Comparison of ENCODE assay signal across 15 cellular contexts in genomic region chr19:29860492-29860891, GRCh38. TPM values are rescaled to one million over a fixed set of nuclear protein-coding genes. Genes with fewer than 3 reads are reported as not detected.
DNase-seq lines count a peak whose midpoint lies in the region; ATAC-seq and TF ChIP-seq lines count a peak whose summit lies in the region.
"Had no signal": no experiment of that assay in that cellular context is flagged by ENCODE, and none has a peak within 500 bp of the region (broad histone marks: within the 10 kb centered on the region; RNA-seq: fewer than 3 reads in every experiment).

No MANE protein-coding gene starts in this region.

- H3K4me3 Mint-ChIP-seq in WTC11, result no peak overlapping the region
- H3K4me3 Mint-ChIP-seq: nephron had no signal

- no peaks in the 10 kb centered on the region for H3K27me3 Mint-ChIP-seq in WTC11 (ENCODE audit: low read depth)

- POLR2A ChIA-PET in WTC11 (lab: Charles Lee), result no interaction called here
- POLR2A ChIA-PET in PC-3 (lab: Charles Lee; ENCODE audit: unreplicated experiment), result no interaction called here

- H3K4me2 ChIP-seq in Karpas-422 (ENCODE audit: low read depth, low read length, poor library complexity, severe bottlenecking) (no peak overlapping the region), PC-3 (ENCODE audit: low read length) (no peak overlapping the region)

- CTCF ChIA-PET in WTC11 (lab: Charles Lee), result interaction anchor here (0.6 to 1.4 kb wide), 9 partner anchors 12 to 147 kb away, joined by 3 to 27 read pairs (median 3); partner anchors contain the start of gene URI1
- CTCF ChIA-PET in PC-3 (lab: Charles Lee), result no interaction called here

- ATAC-seq in Right ventricle myocardium inferior, result no peak
- no peak for ATAC-seq in left cardiac atrium
- peak; percentile 27 for ATAC-seq in WTC11
- ATAC-seq in PC-3, result no peak
- no peak for ATAC-seq in HG03280 (IDR thresholded peaks at IDR 0.05; ENCODE audit: unreplicated experiment)

- H3K79me2 ChIP-seq in Karpas-422 (ENCODE audit: low read length) (no peaks in the 10 kb centered on the region), PC-3 (ENCODE audit: low read length) (no peaks in the 10 kb centered on the region)

- no peaks in the 10 kb centered on the region for H3K9me3 Mint-ChIP-seq in WTC11
- H3K9me3 Mint-ChIP-seq: nephron had no signal

- intact Hi-C loops in Right ventricle myocardium inferior (cut with DNase I), result no loop called here
- intact Hi-C loops in left cardiac atrium (cut with DNase I), result no loop called here
- intact Hi-C loops in PC-3 (cut with micrococcal nuclease), result no loop called here

- H3K4me1 Mint-ChIP-seq in WTC11, result peaks cover 13% of the 10 kb centered on the region

- no peak overlapping the region for H3K27ac Mint-ChIP-seq in WTC11
- H3K27ac Mint-ChIP-seq: nephron had no signal

- H3K36me3 ChIP-seq in Karpas-422 (ENCODE audit: insufficient read depth, low read length), result no peaks in the 10 kb centered on the region
- no peaks in the 10 kb centered on the region for H3K36me3 ChIP-seq in PC-3 (ENCODE audit: low read depth, low read length)
- H3K36me3 ChIP-seq: uterus had no signal

- no peaks in the 10 kb centered on the region for H3F3A ChIP-seq in PC-3 (ENCODE audit: low read length, unreplicated experiment)

- H4K20me1 ChIP-seq in Karpas-422 (ENCODE audit: insufficient read depth, low read depth, low read length), result no peaks in the 10 kb centered on the region
- no peaks in the 10 kb centered on the region for H4K20me1 ChIP-seq in PC-3 (ENCODE audit: low read length)

- peaks cover 17% of the 10 kb centered on the region for H3K4me1 ChIP-seq in Karpas-422 (ENCODE audit: low read length)
- H3K4me1 ChIP-seq in PC-3 (ENCODE audit: insufficient read depth, low read length), result no peaks in the 10 kb centered on the region
- H3K4me1 ChIP-seq: uterus had no signal

- no peaks in the 10 kb centered on the region for H3K9me2 ChIP-seq in Karpas-422 (replicated peaks; ENCODE audit: insufficient read depth, low read length)
- H3K9me2 ChIP-seq in PC-3 (replicated peaks; ENCODE audit: low read length), result no peaks in the 10 kb centered on the region

- H3K4me3 ChIP-seq in Karpas-422 (ENCODE audit: low read length), result no peak overlapping the region
- no peak overlapping the region for H3K4me3 ChIP-seq in PC-3 (ENCODE audit: low read length)
- H3K4me3 ChIP-seq: uterus had no signal

- no peak overlapping the region for H3K27ac ChIP-seq in Karpas-422 (ENCODE audit: low read length)
- H3K27ac ChIP-seq in PC-3 (ENCODE audit: low read length), result no peak overlapping the region
- H3K27ac ChIP-seq: epithelial cell of prostate, uterus had no signal

- BruUV-seq in PC-3 (replicated peaks; lab: Mats Ljungman, UMichigan), result no TSS peak

- no peak for TF ChIP-seq CTCF in WTC11 (IDR thresholded peaks at IDR 0.05)
- TF ChIP-seq CTCF in PC-3 (conservative IDR thresholded peaks at IDR 0.05; ENCODE audit: low read depth, low read length), result no peak

- H3K9ac ChIP-seq in Karpas-422 (ENCODE audit: low read length) (no peak overlapping the region), PC-3 (ENCODE audit: low read length) (no peak overlapping the region)

- no peak overlapping the region for H2AFZ ChIP-seq in Karpas-422 (ENCODE audit: low read length)
- no peak overlapping the region for H2AFZ ChIP-seq in PC-3 (ENCODE audit: low read length)

- no peaks in the 10 kb centered on the region for H3K36me3 Mint-ChIP-seq in WTC11

- H3K27me3 ChIP-seq in Karpas-422 (ENCODE audit: low read length), result no peaks in the 10 kb centered on the region
- H3K27me3 ChIP-seq in PC-3 (ENCODE audit: low read length), result peaks cover 15% of the 10 kb centered on the region

- H3K9me3 ChIP-seq in Karpas-422 (ENCODE audit: low read length) (no peaks in the 10 kb centered on the region), PC-3 (ENCODE audit: low read length) (no peaks in the 10 kb centered on the region)
- H3K9me3 ChIP-seq: uterus had no signal

- DNase-seq in Right ventricle myocardium inferior (ENCODE audit: missing footprints) (peak; percentile 7), left cardiac atrium (no peak), Karpas-422 (peak; percentile 63), WTC11 (ENCODE audit: low spot score) (no peak), PC-3 (no peak), NCI-H2029 treated with DMSO at 0.1 percent for 48 hours (lab: John Stamatoyannopoulos, UW) (no peak), NCI-H2081 (lab: John Stamatoyannopoulos, UW) (no peak)
- DNase-seq: activated effector memory CD4-positive, alpha-beta T cell treated with anti-CD3 and anti-CD28 coated beads, Interleukin-2, amount 50 U/mL, for 16 hours; AML-193; GOT3; NCI-H2227 treated with DMSO at 0.1 percent for 48 hours; uterus had no signal

TF ChIP-seq in WTC11, 78 proteins besides CTCF, POLR2A, EP300 and RAD21:
- TF ChIP-seq USF2 (CRISPR knock-in tag; IDR thresholded peaks at IDR 0.05) (peak; percentile 87), NFYB (CRISPR knock-in tag; conservative IDR thresholded peaks at IDR 0.05; ENCODE audit: low read depth) (0 out of 2 replicates have a peak, but pooled peaks have one; percentile 25), USF1 (CRISPR knock-in tag; IDR thresholded peaks at IDR 0.05) (0 out of 2 replicates have a peak, but pooled peaks have one; percentile 58), ZSCAN18 (CRISPR knock-in tag; IDR thresholded peaks at IDR 0.05) (no peak)
TF ChIP-seq in WTC11: peak in this region for 3.

RNA-seq across cellular contexts. Expression of gene CCNE1, which starts 48.7 kb away (rescaled TPM):
- 3.1 TPM for total RNA-seq in Right ventricle myocardium inferior
- 1 to 10 TPM; 1.8 to 3.0 TPM for total RNA-seq in left cardiac atrium
- total RNA-seq in Karpas-422 (2014; rRNA removed; shearing (Covaris generic); ENCODE audit: low replicate concordance), result 12.0 and 20.1 TPM in 2 replicates
- 34.4 to 36.0 TPM (median 35.0 TPM) in 3 replicates for total RNA-seq in WTC11 (2021)
- 10.0 and 10.9 TPM in 2 replicates for total RNA-seq in PC-3 (2014; rRNA removed)

Comparison
In these comparisons a context has a peak if more than half of its experiments do, and no peak if none do; other contexts are left out.
1. DNase-seq: peak in Right ventricle myocardium inferior (single experiment) and Karpas-422 (single experiment); none in left cardiac atrium (single experiment), WTC11 (single experiment), PC-3 (single experiment), NCI-H2029 treated with DMSO at 0.1 percent for 48 hours (single experiment) and NCI-H2081 (0 of 2).